Comparison of ENCODE assay signal across 8 cellular contexts in genomic region chr22:38754247-38755154, GRCh38. TPM values are rescaled to one million over a fixed set of nuclear protein-coding genes. Genes with fewer than 3 reads are reported as not detected.
DNase-seq lines count a peak whose midpoint lies in the region; ATAC-seq and TF ChIP-seq lines count a peak whose summit lies in the region.

No MANE protein-coding gene starts in this region.

- no peak for TF ChIP-seq CTCF in omental fat pad (IDR thresholded peaks at IDR 0.05)

- H3K4me1 ChIP-seq in adipocyte (ENCODE audit: control insufficient read depth, insufficient read depth, low read length): peaks cover 18% of the 10 kb centered on the region

- H3K27me3 ChIP-seq in adipocyte (replicated peaks; ENCODE audit: control insufficient read depth, insufficient read depth, low read length): no peaks in the 10 kb centered on the region

- peaks cover 35% of the 10 kb centered on the region for H3K36me3 ChIP-seq in adipocyte (ENCODE audit: control insufficient read depth, insufficient read depth, low read length, severe bottlenecking)

- no peak for ATAC-seq in omental fat pad (ENCODE audit: low FRiP score)
- ATAC-seq in HG03175 (IDR thresholded peaks at IDR 0.05; ENCODE audit: unreplicated experiment): no peak
- no peak for ATAC-seq in GM19351 (IDR thresholded peaks at IDR 0.05; ENCODE audit: unreplicated experiment)

- no peaks in the 10 kb centered on the region for H3K9me3 ChIP-seq in adipocyte (ENCODE audit: control insufficient read depth, low read length)

- H3K4me3 ChIP-seq in adipocyte (ENCODE audit: low read length): peak overlapping the region; percentile 89

- peak overlapping the region; percentile 97 for H3K9ac ChIP-seq in adipocyte (ENCODE audit: low read length)

- intact Hi-C loops in cardiac septum (cut with DNase I): loop anchor here (5.0 kb wide), 1 partner anchor 52 kb away; the partner anchor contains the start of gene JOSD1

- DNase-seq in stimulated activated CD4-positive, alpha-beta T cell treated with anti-CD3 and anti-CD28 coated beads, Interleukin-12 subunit alpha, Interleukin-12 subunit beta, amount 100 ng/mL, for 4 hours: peak; percentile 24
- DNase-seq in stimulated activated CD4-positive, alpha-beta T cell treated with anti-CD3 and anti-CD28 coated beads, Interleukin-1b, Interleukin-23, amount 100 ng/mL, for 48 hours: no peak
- DNase-seq in NCI-H69 (lab: John Stamatoyannopoulos, UW): peak; percentile 87
- DNase-seq in adipocyte (ENCODE audit: low read depth): peak; percentile 64
- DNase-seq in cardiac septum (ENCODE audit: low spot score): peak; percentile 77
- DNase-seq in omental fat pad (ENCODE audit: low spot score): peak; percentile 33

RNA-seq across cellular contexts. Expression of gene SUN2, which starts 1.3 kb away (rescaled TPM):
- total RNA-seq in cardiac septum (130 TPM), omental fat pad (100 to 1,000 TPM; 302 to 509 (median 347) TPM)

RNA-seq across cellular contexts. Expression of gene DNAL4, which starts 39.4 kb away (rescaled TPM):
- total RNA-seq in cardiac septum (8.1 TPM), omental fat pad (10 to 100 TPM in 2 of 4 donors, 1 to 10 TPM in 2; 6.7 to 12.8 (median 9.4) TPM)

RNA-seq across cellular contexts. Expression of gene GTPBP1, which starts 48.8 kb away (rescaled TPM):
- total RNA-seq in cardiac septum (34.3 TPM), omental fat pad (10 to 100 TPM; 31.3 to 75.7 (median 51.4) TPM)

RNA-seq across cellular contexts. Expression of gene JOSD1, which starts 53.8 kb away (rescaled TPM):
- 24.0 TPM for total RNA-seq in cardiac septum
- 100 to 1,000 TPM in 1 of 4 donors, 10 to 100 TPM in 3; 61.9 to 130 (median 66.3) TPM for total RNA-seq in omental fat pad
